In the genomic region with DNA sequence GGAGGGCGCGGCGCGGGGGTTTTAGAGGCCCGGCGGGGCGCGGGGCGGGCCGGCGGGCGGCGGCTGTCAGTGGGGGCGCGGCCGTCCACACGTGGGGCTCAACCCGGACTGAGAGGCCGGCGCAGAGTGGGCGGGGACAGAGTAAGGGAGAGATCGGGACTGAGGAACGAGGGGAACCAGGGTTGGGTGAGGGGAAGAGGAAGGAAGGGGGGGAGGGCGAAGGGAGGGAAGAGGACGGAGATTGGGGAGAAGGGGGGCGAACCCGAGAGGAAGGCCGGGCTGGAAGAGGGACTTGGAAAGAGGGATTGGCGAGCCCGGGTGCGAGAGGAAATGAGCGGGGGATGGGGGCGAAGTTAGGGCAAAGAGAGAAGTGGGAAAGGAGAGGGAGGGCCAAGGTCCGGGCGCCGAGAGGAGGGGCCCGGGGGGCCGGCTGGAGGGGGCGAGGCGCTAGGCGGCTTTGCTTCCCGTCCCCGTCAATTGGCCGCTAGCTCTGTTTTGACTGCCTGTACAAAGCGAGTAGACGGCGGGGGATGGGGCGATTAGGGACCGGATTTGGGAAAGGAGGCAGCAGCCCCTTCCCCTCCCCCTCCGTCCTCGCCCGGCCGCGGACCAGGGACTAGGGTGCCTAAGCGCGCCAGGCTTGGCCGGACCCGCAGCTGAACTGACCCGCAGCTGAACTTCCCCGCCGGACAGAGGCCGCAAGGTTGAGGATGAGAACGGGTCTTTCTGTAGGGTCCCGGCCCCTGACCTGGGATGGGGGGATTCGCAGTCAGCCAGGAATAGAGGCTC, we compare ENCODE assay signal across 7 cellular contexts. TPM values are rescaled to one million over a fixed set of nuclear protein-coding genes. Genes with fewer than 3 reads are reported as not detected.
DNase-seq lines count a peak whose midpoint lies in the region; ATAC-seq and TF ChIP-seq lines count a peak whose summit lies in the region.

No MANE protein-coding gene starts in this region.

- intact Hi-C loops in heart right ventricle (cut with DNase I) = loop anchor here in 1 of 10 donors (10.0 kb wide), 1 partner anchor 556 kb away; a partner anchor contains a TSS
- intact Hi-C loops in psoas muscle (cut with DNase I) = no loop called here

- peaks cover 33% of the 10 kb centered on the region for H3K27me3 Mint-ChIP-seq in T-helper 17 cell

- H3K36me3 ChIP-seq in heart right ventricle = no peaks in the 10 kb centered on the region
- H3K36me3 ChIP-seq in psoas muscle (ENCODE audit: insufficient read depth in 1 of 2, low read depth in 1 of 2) = no peaks in the 10 kb centered on the region

- TF ChIP-seq CTCF in heart right ventricle (IDR thresholded peaks at IDR 0.05) = no peak
- no peak for TF ChIP-seq CTCF in psoas muscle (IDR thresholded peaks at IDR 0.05)

- peak; percentile 32 for ATAC-seq in HG03354 (IDR thresholded peaks at IDR 0.05; ENCODE audit: poor library complexity, severe bottlenecking, unreplicated experiment)
- ATAC-seq in T-helper 17 cell = peak; percentile 16
- ATAC-seq in heart right ventricle = peak; percentile 78 to 90 (median 84)
- peak in 3 of 4 donors; percentile 31 to 65 (median 58) for ATAC-seq in psoas muscle
- ATAC-seq in HG02571 (IDR thresholded peaks at IDR 0.05; ENCODE audit: unreplicated experiment) = no peak
- ATAC-seq in stimulated activated naive CD8-positive, alpha-beta T cell treated with anti-CD3 and anti-CD28 coated beads, Interleukin-15, Interleukin-2, amounts not matched to agents 100 U/mL and 50 U/mL, for 24 hours = no peak
- no peak for ATAC-seq in HG03469 (IDR thresholded peaks at IDR 0.05; ENCODE audit: unreplicated experiment)

- no peak overlapping the region for H3K4me3 Mint-ChIP-seq in T-helper 17 cell

- H3K27ac Mint-ChIP-seq in T-helper 17 cell = no peak overlapping the region

- H3K4me1 Mint-ChIP-seq in T-helper 17 cell = peaks cover 3% of the 10 kb centered on the region

- H3K4me3 ChIP-seq in heart right ventricle = peak overlapping the region; percentile 29 to 71 (median 64)
- peak overlapping the region; percentile 72 for H3K4me3 ChIP-seq in psoas muscle

- H3K4me1 ChIP-seq in heart right ventricle (peaks cover 0 to 23% (median 16%) of the 10 kb centered on the region in 9 donors), psoas muscle (peaks cover 12% of the 10 kb centered on the region)

- DNase-seq in T-helper 17 cell (no peak), heart right ventricle (peak; percentile 81 to 86), psoas muscle (peak; percentile 44 to 56)
- DNase-seq in stimulated activated naive CD8-positive, alpha-beta T cell treated with anti-CD3 and anti-CD28 coated beads, Interleukin-15, Interleukin-2, amounts not matched to agents 100 U/mL and 50 U/mL, for 24 hours = no peak

- H3K27ac ChIP-seq in heart right ventricle = peak overlapping the region in 8 of 10 donors; percentile 49 to 78 (median 66)
- H3K27ac ChIP-seq in psoas muscle = no peak overlapping the region

- WGBS in heart right ventricle, 2 donors = 1 to 2% methylated on average over 60 to 65 of the region's 65 CpGs
- 1 to 2% (median 2%) methylated on average over 34 to 65 of the region's 65 CpGs for WGBS in psoas muscle, 3 donors

- H3K27me3 ChIP-seq in heart right ventricle = peaks cover 0 to 48% (median 39%) of the 10 kb centered on the region in 7 donors
- peaks cover 0 to 49% (median 20%) of the 10 kb centered on the region in 3 donors for H3K27me3 ChIP-seq in psoas muscle (ENCODE audit: insufficient read depth in 3 of 3, low read length in 2 of 3)

- H3K9me3 ChIP-seq in T-helper 17 cell (ENCODE audit: control insufficient read depth, low read length, poor library complexity, severe bottlenecking) (no peaks in the 10 kb centered on the region), heart right ventricle (peaks cover 0 to 3% (median 0%) of the 10 kb centered on the region in 11 donors), psoas muscle (no peaks in the 10 kb centered on the region)

- peaks cover 2% of the 10 kb centered on the region for H3K36me3 Mint-ChIP-seq in T-helper 17 cell (ENCODE audit: low read depth)

RNA-seq across cellular contexts. Expression of a gene that starts 0.4 kb away (rescaled TPM):
- under 1 TPM; 0.16 to 0.25 TPM for total RNA-seq in T-helper 17 cell
- total RNA-seq in heart right ventricle = 10 to 100 TPM in 7 of 10 donors, 1 to 10 TPM in 3; 2.9 to 28.9 (median 15.4) TPM
- polyA plus RNA-seq in heart right ventricle = 10 to 100 TPM in 1 of 2 donors, 1 to 10 TPM in 1; 5.6 to 12.0 TPM
- under 1 TPM; 0.02 to 0.46 (median 0.13) TPM for total RNA-seq in psoas muscle
- under 1 TPM in 2 of 3 donors, not detected in 1; under 0.01 to 0.03 TPM for polyA plus RNA-seq in psoas muscle

Comparison
In these comparisons a context has a peak if more than half of its experiments do, and no peak if none do; other contexts are left out.
1. ATAC-seq: peak in HG03354 (single experiment), T-helper 17 cell (single experiment), heart right ventricle (8 of 8) and psoas muscle (3 of 4); none in HG02571 (single experiment), stimulated activated naive CD8-positive, alpha-beta T cell treated with anti-CD3 and anti-CD28 coated beads, Interleukin-15, Interleukin-2, amounts not matched to agents 100 U/mL and 50 U/mL, for 24 hours (single experiment) and HG03469 (single experiment).
2. DNase-seq: peak in heart right ventricle (2 of 2) and psoas muscle (2 of 2); none in T-helper 17 cell (0 of 3) and stimulated activated naive CD8-positive, alpha-beta T cell treated with anti-CD3 and anti-CD28 coated beads, Interleukin-15, Interleukin-2, amounts not matched to agents 100 U/mL and 50 U/mL, for 24 hours (single experiment).